In genomic region chr4:186823989-186824388, GRCh38 we compare ENCODE assay signal across 27 cellular contexts.
A peak's percentile ranks its signal among the peaks of the same experiment; 100 is the strongest.
DNase-seq lines count a peak whose midpoint lies in the region; ATAC-seq, FAIRE-seq and TF ChIP-seq lines count a peak whose summit lies in the region.
"Had no signal": no experiment of that assay in that cellular context is flagged by ENCODE, and none has a peak within 500 bp of the region (broad histone marks: within the 10 kb centered on the region; RNA-seq: fewer than 3 reads in every experiment).

No MANE protein-coding gene starts in this region.

- H3K36me3 ChIP-seq in GM23248 (ENCODE audit: low read depth) (no peaks in the 10 kb centered on the region), bronchial epithelial cell (ENCODE audit: control insufficient read depth, insufficient read depth, low read length) (no peaks in the 10 kb centered on the region), mesenchymal stem cell (ENCODE audit: control insufficient read depth in 1 of 2, insufficient read depth in 2 of 2, low read depth in 1 of 2, low read length in 2 of 2) (no peaks in the 10 kb centered on the region)
- H3K36me3 ChIP-seq: esophagus squamous epithelium, MG63, SJSA1, tibial artery had no signal

- H3K4me2 ChIP-seq in GM23248 (ENCODE audit: unreplicated experiment) (no peak overlapping the region), mesenchymal stem cell (ENCODE audit: low read length, poor library complexity, severe bottlenecking) (no peak overlapping the region)

- no peak overlapping the region for H3K4ac ChIP-seq in mesenchymal stem cell (ENCODE audit: low read depth in 1 of 2, low read length in 2 of 2)

- no peak overlapping the region for H3K14ac ChIP-seq in mesenchymal stem cell (ENCODE audit: low read length in 2 of 2)

- in situ Hi-C loops in GM23248 (cut with MboI), result no loop called here

- no peaks in the 10 kb centered on the region for H4K20me1 ChIP-seq in GM23248 (ENCODE audit: insufficient read depth)

- H3K9me3 ChIP-seq in GM23248 (ENCODE audit: low read depth) (no peaks in the 10 kb centered on the region), mesenchymal stem cell (ENCODE audit: control insufficient read depth, low read length) (no peaks in the 10 kb centered on the region)
- H3K9me3 ChIP-seq: esophagus squamous epithelium, MG63, SJSA1, tibial artery had no signal

- intact Hi-C loops in left ventricle myocardium superior (cut with micrococcal nuclease), result no loop called here

- no peak overlapping the region for H3K4me3 ChIP-seq in GM23248
- no peak overlapping the region for H3K4me3 ChIP-seq in bronchial epithelial cell (ENCODE audit: low read depth, low read length)
- H3K4me3 ChIP-seq in mesenchymal stem cell (ENCODE audit: insufficient read depth in 1 of 2, low read depth in 1 of 2, low read length in 2 of 2), result no peak overlapping the region
- H3K4me3 ChIP-seq: esophagus squamous epithelium, MG63, SJSA1, tibial artery had no signal

- H4K8ac ChIP-seq in mesenchymal stem cell (ENCODE audit: low read length), result no peak overlapping the region

- peak; percentile 40 for FAIRE-seq in bronchial epithelial cell (lab: Jason Lieb, UNC)
- FAIRE-seq: colon, TTC549 had no signal

- H2BK15ac ChIP-seq in mesenchymal stem cell (ENCODE audit: low read depth, poor library complexity, severe bottlenecking), result no peak overlapping the region

- DNase-seq in GM23248 (peak; percentile 41), NCI-H69 (lab: John Stamatoyannopoulos, UW) (peak; percentile 55), bronchial epithelial cell (ENCODE audit: low read depth) (no peak), mesenchymal stem cell (peak; percentile 20), middle frontal gyrus (ENCODE audit: extremely low spot score, low spot score) (no peak), left ventricle myocardium superior (no peak), HT-29 (ENCODE audit: low spot score) (no peak)
- DNase-seq in activated CD4-positive, alpha-beta T cell treated with anti-CD3 and anti-CD28 coated beads, Interleukin-2, amount 50 U/mL, for 1 hour, result no peak
- DNase-seq: activated CD4-positive, alpha-beta T cell treated with anti-CD3 and anti-CD28 coated beads, Interleukin-2, amount 10 ng/mL, durations not matched to agents 24 days and 14 days; effector memory CD8-positive, alpha-beta T cell; EL; esophagus squamous epithelium; H7; MG63; naive thymus-derived CD4-positive, alpha-beta T cell; NCI-H1417; NCI-H2171 treated with DMSO at 0.1 percent for 48 hours; NCI-H82; retina; stimulated activated CD4-positive, alpha-beta T cell treated with anti-CD3 and anti-CD28 coated beads, Interleukin-12 subunit alpha, Interleukin-12 subunit beta, amount 100 ng/mL, for 4 hours; stimulated activated naive CD8-positive, alpha-beta T cell treated with anti-CD3 and anti-CD28 coated beads, Interleukin-15, amount 100 ng/mL, for 72 hours; T-helper 1 cell; tibial artery had no signal

- no peaks in the 10 kb centered on the region for H3K9me2 ChIP-seq in GM23248 (ENCODE audit: insufficient read depth)

- H3K79me1 ChIP-seq in mesenchymal stem cell (replicated peaks; ENCODE audit: low read length, poor library complexity, severe bottlenecking), result no peaks in the 10 kb centered on the region

- H4K91ac ChIP-seq in mesenchymal stem cell (ENCODE audit: low read length), result no peak overlapping the region

- TF ChIP-seq CTCF in bronchial epithelial cell (IDR thresholded peaks at IDR 0.05; ENCODE audit: insufficient read depth, low read length, severe bottlenecking), result no peak

- H2BK12ac ChIP-seq in mesenchymal stem cell (ENCODE audit: low read length in 2 of 2), result no peak overlapping the region

- H3K23ac ChIP-seq in mesenchymal stem cell (ENCODE audit: low read length in 2 of 2), result no peak overlapping the region

- H3K9ac ChIP-seq in GM23248 (no peak overlapping the region), mesenchymal stem cell (ENCODE audit: low read length) (no peak overlapping the region)

- H2AK5ac ChIP-seq in mesenchymal stem cell (ENCODE audit: low read length, severe bottlenecking), result no peak overlapping the region

- H3K27me3 ChIP-seq in GM23248 (replicated peaks; ENCODE audit: insufficient read depth), result no peaks in the 10 kb centered on the region
- no peaks in the 10 kb centered on the region for H3K27me3 ChIP-seq in bronchial epithelial cell (ENCODE audit: control insufficient read depth, insufficient read depth, low read length)
- no peaks in the 10 kb centered on the region for H3K27me3 ChIP-seq in mesenchymal stem cell (ENCODE audit: control insufficient read depth in 1 of 2, insufficient read depth in 1 of 2, low read length in 2 of 2)
- H3K27me3 ChIP-seq: esophagus squamous epithelium, MG63, SJSA1, tibial artery had no signal

- H2BK120ac ChIP-seq in mesenchymal stem cell (ENCODE audit: low read depth, low read length), result no peak overlapping the region

- WGBS in GM23248 (ENCODE audit: low coverage in 1 of 2, low lambda C conversion rate in 2 of 2, missing lambda C conversion rate in 2 of 2), 2 experiments, result 4 to 7% methylated on average over 3 of the region's 3 CpGs
- WGBS in mesenchymal stem cell, result 85% methylated on average over 3 of the region's 3 CpGs

- no peaks in the 10 kb centered on the region for H3F3A ChIP-seq in GM23248 (ENCODE audit: insufficient read depth)

- no peak for ATAC-seq in left ventricle myocardium superior
- ATAC-seq: activated naive CD4-positive, alpha-beta T cell treated with anti-CD3 and anti-CD28 coated beads, Interleukin-2, amount 50 U/mL, for 72 hours; effector memory CD8-positive, alpha-beta T cell; naive thymus-derived CD4-positive, alpha-beta T cell; stimulated activated naive CD8-positive, alpha-beta T cell treated with anti-CD3 and anti-CD28 coated beads, Interleukin-15, amount 100 ng/mL, for 72 hours had no signal

- H2AFZ ChIP-seq in GM23248, result 0 out of 2 replicates have a peak overlapping the region, but pooled peaks have one; percentile 16
- no peak overlapping the region for H2AFZ ChIP-seq in mesenchymal stem cell (ENCODE audit: low read depth, low read length)

- peaks cover 7% of the 10 kb centered on the region; the same call in 1 of the 2 replicates for H3K4me1 ChIP-seq in GM23248 (ENCODE audit: insufficient read depth)
- H3K4me1 ChIP-seq in mesenchymal stem cell (ENCODE audit: control insufficient read depth, insufficient read depth, low read depth, low read length), result peaks cover 2% of the 10 kb centered on the region

- H3K79me2 ChIP-seq in GM23248 (ENCODE audit: insufficient read depth), result no peaks in the 10 kb centered on the region

- H3K27ac ChIP-seq in GM23248, result no peak overlapping the region
- H3K27ac ChIP-seq in mesenchymal stem cell (ENCODE audit: low read length, poor library complexity, severe bottlenecking), result no peak overlapping the region
- H3K27ac ChIP-seq: esophagus squamous epithelium, SJSA1, tibial artery had no signal

- no peak overlapping the region for H3K18ac ChIP-seq in mesenchymal stem cell (ENCODE audit: low read depth in 1 of 2, low read length in 2 of 2)

- H2BK5ac ChIP-seq in mesenchymal stem cell (ENCODE audit: low read depth, low read length, poor library complexity, severe bottlenecking), result no peak overlapping the region

Comparison
In these comparisons a context has a peak if more than half of its experiments do, and no peak if none do; other contexts are left out.
1. DNase-seq: peak in GM23248 (single experiment), NCI-H69 (single experiment) and mesenchymal stem cell (single experiment); none in bronchial epithelial cell (single experiment), middle frontal gyrus (single experiment), activated CD4-positive, alpha-beta T cell treated with anti-CD3 and anti-CD28 coated beads, Interleukin-2, amount 50 U/mL, for 1 hour (single experiment), left ventricle myocardium superior (single experiment) and HT-29 (single experiment).